Comparison of ENCODE assay signal across 8 cellular contexts in genomic region chr12:52372216-52373154, GRCh38. TPM values are rescaled to one million over a fixed set of nuclear protein-coding genes. Genes with fewer than 3 reads are reported as not detected.
DNase-seq lines count a peak whose midpoint lies in the region; ATAC-seq and TF ChIP-seq lines count a peak whose summit lies in the region.

No MANE protein-coding gene starts in this region.

- H3K36me3 Mint-ChIP-seq in WTC11: no peaks in the 10 kb centered on the region

- DNase-seq in AG04449 (ENCODE audit: low read depth, low spot score) (peak; percentile 61), GM19240 (ENCODE audit: insufficient read length, low spot score) (peak; percentile 78), NCI-H2196 treated with DMSO at 0.1 percent for 48 hours (lab: John Stamatoyannopoulos, UW; ENCODE audit: unreplicated experiment) (peak; percentile 83), WTC11 (ENCODE audit: low spot score) (peak; percentile 81), dermis blood vessel endothelial cell (peak; percentile 86), left lobe of liver (ENCODE audit: low spot score) (peak; percentile 85)
- peak in 2 of 3 experiments; percentile 36 to 47 for DNase-seq in stimulated activated CD4-positive, alpha-beta T cell treated with anti-CD3 and anti-CD28 coated beads, TNF-alpha, amount 100 ng/mL, for 24 hours (ENCODE audit: low read depth in 3 of 3)

- POLR2A ChIA-PET in AG04449 (lab: Yijun Ruan, JAX): no interaction called here
- POLR2A ChIA-PET in WTC11 (lab: Charles Lee): interaction anchor here (0.6 kb wide), 1 partner anchor 537 kb away, joined by 5 read pairs; no protein-coding TSS in a partner anchor

- H3K4me3 Mint-ChIP-seq in WTC11: no peak overlapping the region

- CTCF ChIA-PET in AG04449 (lab: Yijun Ruan, JAX): interaction anchor here (0.5 to 17.9 kb wide), 65 partner anchors 8 to 608 kb away, joined by 3 to 488 read pairs (median 5); partner anchors contain the start of genes KRT5, KRT74 and KRT84
- CTCF ChIA-PET in WTC11 (lab: Charles Lee): interaction anchor here (0.5 to 3.2 kb wide), 61 partner anchors 8 to 871 kb away, joined by 3 to 37 read pairs (median 5); partner anchors contain the start of genes EIF4B, KRT5 and KRT86

- H3K27ac Mint-ChIP-seq in WTC11: no peak overlapping the region

- ATAC-seq in WTC11 (peak; percentile 91), left lobe of liver (peak; percentile 99), GM19023 (IDR thresholded peaks at IDR 0.05; ENCODE audit: unreplicated experiment) (no peak)

- no peaks in the 10 kb centered on the region for H3K9me3 Mint-ChIP-seq in WTC11

- TF ChIP-seq CTCF in AG04449 (IDR thresholded peaks at IDR 0.05; ENCODE audit: insufficient read depth, low read length, missing control alignments) (peak; percentile 92), WTC11 (IDR thresholded peaks at IDR 0.05) (peak; percentile 50; the same call in 1 of the 2 replicates)

- H3K27me3 Mint-ChIP-seq in WTC11 (ENCODE audit: low read depth): no peaks in the 10 kb centered on the region

- H3K4me1 Mint-ChIP-seq in WTC11: no peaks in the 10 kb centered on the region

- H3K4me3 ChIP-seq in AG04449 (ENCODE audit: low read depth, low read length): no peak overlapping the region

TF ChIP-seq in WTC11, 78 proteins besides CTCF, POLR2A, EP300 and RAD21:
- TF ChIP-seq ZNF263 (CRISPR knock-in tag; IDR thresholded peaks at IDR 0.05; ENCODE audit: low read depth): no peak
- TF ChIP-seq JUN (CRISPR knock-in tag; IDR thresholded peaks at IDR 0.05): no peak
- TF ChIP-seq TP53 (CRISPR knock-in tag; IDR thresholded peaks at IDR 0.05): no peak
- TF ChIP-seq, protein P1, sequence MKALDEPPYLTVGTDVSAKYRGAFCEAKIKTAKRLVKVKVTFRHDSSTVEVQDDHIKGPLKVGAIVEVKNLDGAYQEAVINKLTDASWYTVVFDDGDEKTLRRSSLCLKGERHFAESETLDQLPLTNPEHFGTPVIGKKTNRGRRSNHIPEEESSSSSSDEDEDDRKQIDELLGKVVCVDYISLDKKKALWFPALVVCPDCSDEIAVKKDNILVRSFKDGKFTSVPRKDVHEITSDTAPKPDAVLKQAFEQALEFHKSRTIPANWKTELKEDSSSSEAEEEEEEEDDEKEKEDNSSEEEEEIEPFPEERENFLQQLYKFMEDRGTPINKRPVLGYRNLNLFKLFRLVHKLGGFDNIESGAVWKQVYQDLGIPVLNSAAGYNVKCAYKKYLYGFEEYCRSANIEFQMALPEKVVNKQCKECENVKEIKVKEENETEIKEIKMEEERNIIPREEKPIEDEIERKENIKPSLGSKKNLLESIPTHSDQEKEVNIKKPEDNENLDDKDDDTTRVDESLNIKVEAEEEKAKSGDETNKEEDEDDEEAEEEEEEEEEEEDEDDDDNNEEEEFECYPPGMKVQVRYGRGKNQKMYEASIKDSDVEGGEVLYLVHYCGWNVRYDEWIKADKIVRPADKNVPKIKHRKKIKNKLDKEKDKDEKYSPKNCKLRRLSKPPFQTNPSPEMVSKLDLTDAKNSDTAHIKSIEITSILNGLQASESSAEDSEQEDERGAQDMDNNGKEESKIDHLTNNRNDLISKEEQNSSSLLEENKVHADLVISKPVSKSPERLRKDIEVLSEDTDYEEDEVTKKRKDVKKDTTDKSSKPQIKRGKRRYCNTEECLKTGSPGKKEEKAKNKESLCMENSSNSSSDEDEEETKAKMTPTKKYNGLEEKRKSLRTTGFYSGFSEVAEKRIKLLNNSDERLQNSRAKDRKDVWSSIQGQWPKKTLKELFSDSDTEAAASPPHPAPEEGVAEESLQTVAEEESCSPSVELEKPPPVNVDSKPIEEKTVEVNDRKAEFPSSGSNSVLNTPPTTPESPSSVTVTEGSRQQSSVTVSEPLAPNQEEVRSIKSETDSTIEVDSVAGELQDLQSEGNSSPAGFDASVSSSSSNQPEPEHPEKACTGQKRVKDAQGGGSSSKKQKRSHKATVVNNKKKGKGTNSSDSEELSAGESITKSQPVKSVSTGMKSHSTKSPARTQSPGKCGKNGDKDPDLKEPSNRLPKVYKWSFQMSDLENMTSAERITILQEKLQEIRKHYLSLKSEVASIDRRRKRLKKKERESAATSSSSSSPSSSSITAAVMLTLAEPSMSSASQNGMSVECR (CRISPR knock-in tag; IDR thresholded peaks at IDR 0.05; ENCODE audit: borderline replicate concordance): no peak

RNA-seq across cellular contexts. Expression of gene KRT85, which starts 5.2 kb away (rescaled TPM):
- not detected in 3 replicates for total RNA-seq in WTC11 (2021)
- total RNA-seq in dermis blood vessel endothelial cell: not detected in 2 replicates
- total RNA-seq in left lobe of liver: not detected

RNA-seq across cellular contexts. Expression of gene KRT84, which starts 13.0 kb away (rescaled TPM):
- total RNA-seq in WTC11 (2021) (not detected in 3 replicates), dermis blood vessel endothelial cell (not detected in 2 replicates), left lobe of liver (not detected)

RNA-seq across cellular contexts. Expression of gene KRT82, which starts 33.6 kb away (rescaled TPM):
- total RNA-seq in WTC11 (2021) (not detected in 3 replicates), dermis blood vessel endothelial cell (not detected in 2 replicates), left lobe of liver (not detected)

RNA-seq across cellular contexts. Expression of gene KRT83, which starts 51.3 kb away (rescaled TPM):
- not detected in 3 replicates for total RNA-seq in WTC11 (2021)
- not detected in 2 replicates for total RNA-seq in dermis blood vessel endothelial cell
- total RNA-seq in left lobe of liver: not detected
